ENCODE assay signal across 9 cellular contexts in the genomic region with DNA sequence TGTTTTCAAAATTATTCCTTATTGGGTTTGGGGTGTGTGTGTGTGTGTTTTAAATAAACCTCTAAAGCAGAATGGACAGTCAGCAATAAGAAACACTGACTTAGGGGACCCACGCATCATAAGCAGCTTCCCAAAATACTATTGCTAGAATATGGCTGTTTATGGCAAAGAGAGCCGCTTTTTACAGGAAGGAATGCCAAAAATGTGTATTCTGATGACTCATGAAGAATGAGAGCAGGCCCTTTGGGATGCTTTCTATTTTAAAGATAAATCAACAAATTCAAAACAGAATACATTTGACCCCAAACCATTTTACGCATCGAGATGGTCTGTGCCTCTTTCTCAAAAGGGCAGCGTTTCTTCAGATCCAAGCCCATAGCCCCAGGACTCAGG. TPM values are rescaled to one million over a fixed set of nuclear protein-coding genes. Genes with fewer than 3 reads are reported as not detected.
DNase-seq lines count a peak whose midpoint lies in the region; ATAC-seq and TF ChIP-seq lines count a peak whose summit lies in the region.
"Had no signal": no experiment of that assay in that cellular context is flagged by ENCODE, and none has a peak within 500 bp of the region (broad histone marks: within the 10 kb centered on the region; RNA-seq: fewer than 3 reads in every experiment).

No MANE protein-coding gene starts in this region.

- DNase-seq in HS-5 (ENCODE audit: low read depth) (peak; percentile 79), astrocyte of the cerebellum (ENCODE audit: low read depth) (peak; percentile 48), kidney tubule cell (ENCODE audit: low spot score) (peak; percentile 44), NCI-H187 treated with DMSO at 0.1 percent for 48 hours (lab: John Stamatoyannopoulos, UW) (no peak), NCI-H2171 treated with DMSO at 0.1 percent for 48 hours (lab: John Stamatoyannopoulos, UW) (no peak), KG1 (lab: John Stamatoyannopoulos, UW) (no peak)

- H3K4me3 ChIP-seq in astrocyte of the cerebellum (ENCODE audit: low read depth, low read length), result no peak overlapping the region

- ATAC-seq in HG03432 (IDR thresholded peaks at IDR 0.05; ENCODE audit: unreplicated experiment), result no peak
- ATAC-seq: sciatic nerve had no signal

- in situ Hi-C loops in astrocyte of the cerebellum (cut with HindIII; ENCODE audit: low sequenced_read_pairs), result no loop called here

- peak overlapping the region; percentile 77 for H3K27ac ChIP-seq in temporal lobe (ENCODE audit: low read depth, low read length)

- TF ChIP-seq CTCF in astrocyte of the cerebellum (IDR thresholded peaks at IDR 0.05; ENCODE audit: low read depth, low read length, missing control alignments), result no peak

RNA-seq across cellular contexts. Expression of a gene that starts 37.5 kb away (rescaled TPM):
- total RNA-seq in temporal lobe, result 26.3 TPM

Comparison
In these comparisons a context has a peak if more than half of its experiments do, and no peak if none do; other contexts are left out.
1. DNase-seq: peak in HS-5 (single experiment), astrocyte of the cerebellum (single experiment) and kidney tubule cell (single experiment); none in NCI-H187 treated with DMSO at 0.1 percent for 48 hours (single experiment), NCI-H2171 treated with DMSO at 0.1 percent for 48 hours (single experiment) and KG1 (single experiment).